29 cellular contexts compared by ENCODE assay signal in the genomic region with DNA sequence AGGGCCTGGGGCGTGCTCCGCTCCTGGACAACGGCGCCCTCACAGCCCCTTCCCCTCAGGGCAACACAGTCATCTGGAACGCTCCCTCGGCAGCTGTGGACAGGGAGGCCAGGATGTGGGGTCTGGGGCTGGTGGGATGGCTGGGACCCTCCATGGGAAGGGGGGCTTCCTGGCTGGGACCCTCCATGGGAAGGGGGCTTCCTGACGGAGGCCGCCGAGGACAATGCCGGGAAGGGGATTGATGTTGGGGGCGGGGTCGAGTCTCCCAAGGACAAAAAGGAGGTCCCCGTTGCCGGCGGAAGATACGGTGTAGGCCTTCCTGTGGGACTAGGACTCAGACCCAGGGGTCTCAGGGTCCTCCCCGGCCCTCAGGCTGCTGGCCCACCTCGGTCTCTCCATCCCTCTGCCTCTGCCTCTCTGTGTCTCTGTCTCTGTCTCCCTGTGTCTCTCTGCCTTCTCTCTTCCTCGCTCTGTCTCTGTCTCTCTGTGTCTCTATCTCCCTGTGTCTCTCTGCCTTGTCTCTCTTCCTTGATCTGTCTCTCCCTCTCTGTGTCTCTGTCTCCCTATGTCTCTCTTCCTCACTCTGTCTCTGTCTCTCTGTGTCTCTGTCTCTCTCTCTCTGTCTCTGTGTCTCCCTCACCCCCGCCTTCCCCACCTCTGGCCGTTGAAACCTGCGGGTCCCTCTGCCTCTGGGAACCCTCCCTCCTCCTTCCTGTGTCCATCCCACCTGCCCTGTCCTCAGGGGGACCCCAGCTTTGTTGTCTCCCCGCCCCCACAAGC. TPM values are rescaled to one million over a fixed set of nuclear protein-coding genes. Genes with fewer than 3 reads are reported as not detected.
A peak's percentile ranks its signal among the peaks of the same experiment; 100 is the strongest.
DNase-seq lines count a peak whose midpoint lies in the region; FAIRE-seq and TF ChIP-seq lines count a peak whose summit lies in the region.
"Had no signal": no experiment of that assay in that cellular context is flagged by ENCODE, and none has a peak within 500 bp of the region (broad histone marks: within the 10 kb centered on the region; RNA-seq: fewer than 3 reads in every experiment).

No MANE protein-coding gene starts in this region.

- WGBS in neuronal stem cell (ENCODE audit: extremely low coverage in 2 of 2, insufficient read length in 2 of 2, insufficient replicate concordance in 1 of 2), 2 donors, result no CpG with 5 or more reads among the region's 23 CpGs

- no peak overlapping the region for H2BK120ac ChIP-seq in neuronal stem cell (ENCODE audit: low read depth, low read length)

- H3K9me3 ChIP-seq in CD8-positive, alpha-beta memory T cell (ENCODE audit: low read length), result no peaks in the 10 kb centered on the region
- H3K9me3 ChIP-seq in neuronal stem cell (replicated peaks in 1 of 2; ENCODE audit: control insufficient read depth in 2 of 2, insufficient read depth in 1 of 2, low read depth in 1 of 2, low read length in 2 of 2), result peaks cover 2 to 6% of the 10 kb centered on the region in 2 donors
- H3K9me3 ChIP-seq in kidney (ENCODE audit: control insufficient read depth in 1 of 2, low read length in 2 of 2), result no peaks in the 10 kb centered on the region
- H3K9me3 ChIP-seq: breast epithelium, MG63, spleen, thoracic aorta had no signal

- no peaks in the 10 kb centered on the region for H3K9me3 Mint-ChIP-seq in CD8-positive, alpha-beta memory T cell
- H3K9me3 Mint-ChIP-seq in endothelial cell (ENCODE audit: unreplicated experiment), result no peaks in the 10 kb centered on the region

- TF ChIP-seq CTCF in endothelial cell (IDR thresholded peaks at IDR 0.05; ENCODE audit: unreplicated experiment) (no peak), kidney (IDR thresholded peaks at IDR 0.05; ENCODE audit: borderline replicate concordance, extremely low read depth, insufficient read depth) (no peak)

- H3K79me1 ChIP-seq in neuronal stem cell (ENCODE audit: low read depth, low read length), result peaks cover 4% of the 10 kb centered on the region

- H3K4me1 Mint-ChIP-seq in CD8-positive, alpha-beta memory T cell, result peaks cover 0 to 27% (median 2%) of the 10 kb centered on the region in 3 donors
- H3K4me1 Mint-ChIP-seq in endothelial cell (ENCODE audit: unreplicated experiment), result peaks cover 4% of the 10 kb centered on the region

- no peak for DNase-seq in CD8-positive, alpha-beta memory T cell
- DNase-seq in H7 (peak; percentile 70), endothelial cell (ENCODE audit: low spot score) (no peak), neuronal stem cell (ENCODE audit: low spot score) (no peak), NCI-H2081 (lab: John Stamatoyannopoulos, UW) (no peak), kidney (no peak)
- DNase-seq in stimulated activated CD4-positive, alpha-beta T cell treated with anti-CD3 and anti-CD28 coated beads, Interleukin-4, amount 100 ng/mL, for 24 hours, result no peak
- DNase-seq: activated CD4-positive, alpha-beta T cell treated with anti-CD3 and anti-CD28 coated beads, Interleukin-2, amount 50 U/mL, for 4 hours; amniotic stem cell; cortex of kidney; DMS153; GM23248; kidney glomerular epithelial cell; MG63; NCI-H1417 treated with DMSO at 0.1 percent for 48 hours; NCI-H2107; NCI-H446; retina; Right ventricle myocardium superior; stimulated activated CD4-positive, alpha-beta T cell treated with anti-CD3 and anti-CD28 coated beads, Interleukin-4, amount 100 ng/mL, for 1 hour; stimulated activated naive CD8-positive, alpha-beta T cell treated with anti-CD3 and anti-CD28 coated beads, Interleukin-15, Interleukin-2, amounts not matched to agents 100 U/mL and 50 U/mL, for 24 hours had no signal

- H3K27ac Mint-ChIP-seq in CD8-positive, alpha-beta memory T cell, result peak overlapping the region in 5 of 8 donors; percentile 70 to 86 (median 79)
- no peak overlapping the region for H3K27ac Mint-ChIP-seq in endothelial cell (ENCODE audit: unreplicated experiment)
- H3K27ac Mint-ChIP-seq: WTC11 had no signal

- no peak for FAIRE-seq in kidney (lab: Jason Lieb, UNC)
- FAIRE-seq: endometrium, GM18507 had no signal

- peak overlapping the region; percentile 88 for H2BK5ac ChIP-seq in neuronal stem cell (ENCODE audit: low read length)

- H3K18ac ChIP-seq in neuronal stem cell (ENCODE audit: low read length), result peak overlapping the region; percentile 87

- no peak overlapping the region for H4K8ac ChIP-seq in neuronal stem cell (ENCODE audit: low read depth, low read length)

- H3K27me3 Mint-ChIP-seq in CD8-positive, alpha-beta memory T cell, result peaks cover 7% of the 10 kb centered on the region in 2 donors
- H3K27me3 Mint-ChIP-seq in endothelial cell (ENCODE audit: unreplicated experiment), result peaks cover 8% of the 10 kb centered on the region

- no peaks in the 10 kb centered on the region for H3K36me3 Mint-ChIP-seq in CD8-positive, alpha-beta memory T cell
- H3K36me3 Mint-ChIP-seq in endothelial cell (ENCODE audit: low read depth, unreplicated experiment), result peaks cover 3% of the 10 kb centered on the region
- H3K36me3 Mint-ChIP-seq: WTC11 had no signal

- POLR2A ChIA-PET in CD8-positive, alpha-beta memory T cell (lab: Charles Lee), result no interaction called here

- H3K23ac ChIP-seq in neuronal stem cell (ENCODE audit: low read depth, low read length, poor library complexity), result no peak overlapping the region

- H3K27me3 ChIP-seq in CD8-positive, alpha-beta memory T cell (ENCODE audit: insufficient read depth, low read length, poor library complexity, severe bottlenecking), result peaks cover 12% of the 10 kb centered on the region
- H3K27me3 ChIP-seq in H7 (ENCODE audit: control insufficient read depth, insufficient read depth, low read length), result peaks cover 19% of the 10 kb centered on the region
- peaks cover 8 to 24% (median 12%) of the 10 kb centered on the region in 3 experiments for H3K27me3 ChIP-seq in neuronal stem cell (ENCODE audit: control insufficient read depth in 3 of 3, insufficient read depth in 3 of 3, low read depth in 1 of 3, low read length in 3 of 3)
- H3K27me3 ChIP-seq: MG63 had no signal

- H3K4me3 Mint-ChIP-seq in CD8-positive, alpha-beta memory T cell, result peak overlapping the region in 4 of 7 donors; percentile 13 to 67 (median 29)
- peak overlapping the region; percentile 6 for H3K4me3 Mint-ChIP-seq in endothelial cell (ENCODE audit: unreplicated experiment)
- H3K4me3 Mint-ChIP-seq: WTC11 had no signal

- no peak overlapping the region for H3K4ac ChIP-seq in neuronal stem cell (ENCODE audit: low read length)

- no peaks in the 10 kb centered on the region for H3K36me3 ChIP-seq in CD8-positive, alpha-beta memory T cell (ENCODE audit: insufficient read depth, low read length)
- H3K36me3 ChIP-seq in H7 (replicated peaks; ENCODE audit: control insufficient read depth, insufficient read depth, low read length) (no peaks in the 10 kb centered on the region), neuronal stem cell (replicated peaks in 1 of 2; ENCODE audit: control insufficient read depth in 2 of 2, insufficient read depth in 2 of 2, low read length in 2 of 2) (no peaks in the 10 kb centered on the region), kidney (ENCODE audit: control insufficient read depth in 1 of 2, insufficient read depth in 2 of 2, low read length in 2 of 2) (no peaks in the 10 kb centered on the region)
- H3K36me3 ChIP-seq: breast epithelium, MG63, spleen, thoracic aorta had no signal

- peak overlapping the region; percentile 88 for H2AK5ac ChIP-seq in neuronal stem cell (ENCODE audit: low read depth, low read length)

- H2BK15ac ChIP-seq in neuronal stem cell (ENCODE audit: low read length), result peak overlapping the region; percentile 67

- CTCF ChIA-PET in CD8-positive, alpha-beta memory T cell (lab: Charles Lee), result interaction anchor here (1.3 to 3.5 kb wide), 2 partner anchors 13 kb away, joined by 3 to 15 read pairs; no protein-coding TSS in a partner anchor

- H3K4me3 ChIP-seq in CD8-positive, alpha-beta memory T cell (ENCODE audit: low read length), result no peak overlapping the region
- H3K4me3 ChIP-seq in H7 (ENCODE audit: insufficient read depth, low read depth, low read length) (no peak overlapping the region), neuronal stem cell (ENCODE audit: low read length in 2 of 2) (peak overlapping the region in 1 of 2 donors; percentile 62), kidney (ENCODE audit: low read length in 2 of 2) (no peak overlapping the region)
- H3K4me3 ChIP-seq: breast epithelium, GM23248, lung, MG63, spleen, thoracic aorta had no signal

- peaks cover 4% of the 10 kb centered on the region for H3K4me1 ChIP-seq in CD8-positive, alpha-beta memory T cell (ENCODE audit: insufficient read depth, low read length)
- H3K4me1 ChIP-seq in neuronal stem cell (ENCODE audit: control insufficient read depth in 2 of 2, insufficient read depth in 1 of 2, low read depth in 1 of 2, low read length in 2 of 2) (peaks cover 2 to 4% of the 10 kb centered on the region in 2 donors), kidney (ENCODE audit: control insufficient read depth in 1 of 2, insufficient read depth in 1 of 2, low read depth in 1 of 2, low read length in 2 of 2) (peaks cover 3 to 9% of the 10 kb centered on the region in 2 donors)

- no peak overlapping the region for H3K27ac ChIP-seq in CD8-positive, alpha-beta memory T cell (ENCODE audit: low read depth, low read length)
- H3K27ac ChIP-seq in neuronal stem cell (replicated peaks; ENCODE audit: low read length), result no peak overlapping the region
- no peak overlapping the region for H3K27ac ChIP-seq in kidney (ENCODE audit: low read depth in 2 of 2, low read length in 2 of 2)
- H3K27ac ChIP-seq: breast epithelium, GM23248, thoracic aorta had no signal

- no peak overlapping the region for H3K14ac ChIP-seq in neuronal stem cell (ENCODE audit: low read length)

- no peak overlapping the region for H2BK12ac ChIP-seq in neuronal stem cell (ENCODE audit: low read length)

- H3K4me2 ChIP-seq in neuronal stem cell (ENCODE audit: insufficient read depth, low read length, poor library complexity, severe bottlenecking), result no peak overlapping the region

- H3K9ac ChIP-seq in neuronal stem cell (ENCODE audit: low read depth, low read length, poor library complexity), result no peak overlapping the region
- H3K9ac ChIP-seq in kidney (ENCODE audit: low read length in 2 of 2), result no peak overlapping the region
- H3K9ac ChIP-seq: GM23248 had no signal

- no peak overlapping the region for H2AFZ ChIP-seq in neuronal stem cell (ENCODE audit: low read length)
- H2AFZ ChIP-seq: GM23248 had no signal

- H4K91ac ChIP-seq in neuronal stem cell (ENCODE audit: low read depth, low read length, poor library complexity), result no peak overlapping the region

- intact Hi-C loops in kidney (cut with DNase I), result no loop called here

RNA-seq across cellular contexts. Expression of a gene that starts 2.7 kb away (rescaled TPM):
- under 1 TPM; 0.33 to 0.44 TPM for total RNA-seq in CD8-positive, alpha-beta memory T cell
- 0.12 TPM for polyA plus RNA-seq in CD8-positive, alpha-beta memory T cell
- 0.70 TPM in 1 of 2 replicates, not detected in the other for total RNA-seq in H7 (2014; rRNA removed; shearing (Covaris generic))
- total RNA-seq in endothelial cell (ENCODE audit: unreplicated experiment) (6.5 TPM), kidney (0.50 TPM)
- 0.89 TPM for polyA plus RNA-seq in neuronal stem cell (2013, experiment 1 of 2)
- polyA plus RNA-seq in neuronal stem cell (2013, experiment 2 of 2), result 0.91 TPM
- 0.77 TPM for polyA plus RNA-seq in kidney (ENCODE audit: insufficient read depth, low read depth, low replicate concordance)

RNA-seq across cellular contexts. Expression of a gene that starts 13.7 kb away (rescaled TPM):
- 10 to 100 TPM; 18.6 to 20.0 TPM for total RNA-seq in CD8-positive, alpha-beta memory T cell
- polyA plus RNA-seq in CD8-positive, alpha-beta memory T cell, result 50.3 TPM
- total RNA-seq in H7 (2014; rRNA removed; shearing (Covaris generic)), result 13.7 and 18.1 TPM in 2 replicates
- total RNA-seq in endothelial cell (ENCODE audit: unreplicated experiment), result 18.0 TPM
- 6.3 TPM for polyA plus RNA-seq in neuronal stem cell (2013, experiment 1 of 2)
- polyA plus RNA-seq in neuronal stem cell (2013, experiment 2 of 2), result 6.2 TPM
- total RNA-seq in kidney, result 23.1 TPM
- polyA plus RNA-seq in kidney (ENCODE audit: insufficient read depth, low read depth, low replicate concordance), result 17.9 TPM

RNA-seq across cellular contexts. Expression of a gene that starts 32.7 kb away (rescaled TPM):
- total RNA-seq in CD8-positive, alpha-beta memory T cell, result under 1 TPM; 0.11 to 0.13 TPM
- polyA plus RNA-seq in CD8-positive, alpha-beta memory T cell, result not detected
- total RNA-seq in H7 (2014; rRNA removed; shearing (Covaris generic)), result 5.3 and 6.9 TPM in 2 replicates
- total RNA-seq in endothelial cell (ENCODE audit: unreplicated experiment) (46.9 TPM), kidney (24.4 TPM)
- 29.6 TPM for polyA plus RNA-seq in neuronal stem cell (2013, experiment 1 of 2)
- 28.3 TPM for polyA plus RNA-seq in neuronal stem cell (2013, experiment 2 of 2)
- polyA plus RNA-seq in kidney (ENCODE audit: insufficient read depth, low read depth, low replicate concordance), result 10.7 TPM
- total RNA-seq: GM23248 had no signal
- polyA plus RNA-seq: GM23248 had no signal

RNA-seq across cellular contexts. Expression of a gene that starts 38.0 kb away (rescaled TPM):
- 10 to 100 TPM; 56.9 to 57.8 TPM for total RNA-seq in CD8-positive, alpha-beta memory T cell
- 46.9 TPM for polyA plus RNA-seq in CD8-positive, alpha-beta memory T cell
- total RNA-seq in H7 (2014; rRNA removed; shearing (Covaris generic)), result 180 and 192 TPM in 2 replicates
- total RNA-seq in endothelial cell (ENCODE audit: unreplicated experiment) (126 TPM), kidney (33.8 TPM)
- 109 TPM for polyA plus RNA-seq in neuronal stem cell (2013, experiment 1 of 2)
- 105 TPM for polyA plus RNA-seq in neuronal stem cell (2013, experiment 2 of 2)
- polyA plus RNA-seq in kidney (ENCODE audit: insufficient read depth, low read depth, low replicate concordance), result 72.3 TPM

RNA-seq across cellular contexts. Expression of a gene that starts 50.3 kb away (rescaled TPM):
- 10 to 100 TPM; 48.8 to 50.5 TPM for total RNA-seq in CD8-positive, alpha-beta memory T cell
- 327 TPM for polyA plus RNA-seq in CD8-positive, alpha-beta memory T cell
- total RNA-seq in H7 (2014; rRNA removed; shearing (Covaris generic)), result 0.38 and 1.6 TPM in 2 replicates
- total RNA-seq in endothelial cell (ENCODE audit: unreplicated experiment) (not detected), kidney (2.8 TPM)
- 0.04 TPM for polyA plus RNA-seq in neuronal stem cell (2013, experiment 1 of 2)
- 0.06 TPM for polyA plus RNA-seq in neuronal stem cell (2013, experiment 2 of 2)
- polyA plus RNA-seq in kidney (ENCODE audit: insufficient read depth, low read depth, low replicate concordance), result not detected
- total RNA-seq: glomerular endothelial cell, GM23248 had no signal
- polyA plus RNA-seq: GM23248 had no signal
